ENCODE assay signal across 19 cellular contexts in genomic region chr9:136057236-136058151, GRCh38. TPM values are rescaled to one million over a fixed set of nuclear protein-coding genes. Genes with fewer than 3 reads are reported as not detected.
A peak's percentile ranks its signal among the peaks of the same experiment; 100 is the strongest.
DNase-seq lines count a peak whose midpoint lies in the region; TF ChIP-seq lines count a peak whose summit lies in the region.
"Had no signal": no experiment of that assay in that cellular context is flagged by ENCODE, and none has a peak within 500 bp of the region (broad histone marks: within the 10 kb centered on the region; RNA-seq: fewer than 3 reads in every experiment).

No MANE protein-coding gene starts in this region.

- H3K9ac ChIP-seq in Karpas-422 (ENCODE audit: low read length) = peak overlapping the region; percentile 26

- H3K4me1 ChIP-seq in Karpas-422 (ENCODE audit: low read length) (peaks cover 37% of the 10 kb centered on the region), hepatocyte (ENCODE audit: insufficient read depth) (peaks cover 43% of the 10 kb centered on the region)

- H3K79me2 ChIP-seq in Karpas-422 (ENCODE audit: low read length) (no peaks in the 10 kb centered on the region), hepatocyte (peaks cover 92% of the 10 kb centered on the region)

- H3K4me3 Mint-ChIP-seq in glutamatergic neuron (ENCODE audit: unreplicated experiment) = peak overlapping the region; percentile 38
- H3K4me3 Mint-ChIP-seq in neural crest cell = peak overlapping the region; percentile 45

- H3K36me3 Mint-ChIP-seq in glutamatergic neuron (ENCODE audit: unreplicated experiment) (no peaks in the 10 kb centered on the region), neural crest cell (ENCODE audit: low read depth) (no peaks in the 10 kb centered on the region)

- no peak overlapping the region for H3K27ac ChIP-seq in Karpas-422 (ENCODE audit: low read length)
- no peak overlapping the region for H3K27ac ChIP-seq in hepatocyte
- H3K27ac ChIP-seq: brain microvascular endothelial cell, heart right ventricle, PC-9, tibial nerve had no signal

- no peaks in the 10 kb centered on the region for H3K9me2 ChIP-seq in Karpas-422 (replicated peaks; ENCODE audit: insufficient read depth, low read length)
- no peaks in the 10 kb centered on the region for H3K9me2 ChIP-seq in hepatocyte (replicated peaks; ENCODE audit: insufficient read depth)

- H3K9me3 ChIP-seq in Karpas-422 (ENCODE audit: low read length) = no peaks in the 10 kb centered on the region
- no peaks in the 10 kb centered on the region for H3K9me3 ChIP-seq in hepatocyte (ENCODE audit: low read depth)
- H3K9me3 ChIP-seq in MG63 = no peaks in the 10 kb centered on the region
- H3K9me3 ChIP-seq: heart right ventricle, tibial nerve had no signal

- H3K4me3 ChIP-seq in Karpas-422 (ENCODE audit: low read length) (peak overlapping the region; percentile 45; the same call in 1 of the 2 replicates), hepatocyte (no peak overlapping the region), MG63 (no peak overlapping the region)
- H3K4me3 ChIP-seq: heart right ventricle, PC-9, tibial nerve had no signal

- peaks cover 14% of the 10 kb centered on the region; the same call in 1 of the 2 replicates for H4K20me1 ChIP-seq in Karpas-422 (ENCODE audit: insufficient read depth, low read depth, low read length)
- H4K20me1 ChIP-seq in hepatocyte (ENCODE audit: insufficient read depth, poor library complexity, severe bottlenecking) = peaks cover 90% of the 10 kb centered on the region

- no peaks in the 10 kb centered on the region for H3K27me3 Mint-ChIP-seq in glutamatergic neuron (ENCODE audit: unreplicated experiment)
- H3K27me3 Mint-ChIP-seq in neural crest cell (ENCODE audit: low read depth) = no peaks in the 10 kb centered on the region

- WGBS in hepatocyte (ENCODE audit: low lambda C conversion rate, missing lambda C conversion rate) = 92% methylated on average over 33 of the region's 33 CpGs

- DNase-seq in D341Med (ENCODE audit: low spot score) (peak; percentile 37), Karpas-422 (peak; percentile 81), glutamatergic neuron (no peak), neural crest cell (ENCODE audit: low read depth, low spot score) (no peak), hepatocyte (ENCODE audit: low spot score) (no peak), MG63 (no peak), DMS153 (lab: John Stamatoyannopoulos, UW) (no peak)
- no peak for DNase-seq in activated naive CD4-positive, alpha-beta T cell (lab: John Stamatoyannopoulos, UW)
- DNase-seq: activated CD4-positive, CD25-positive, alpha-beta regulatory T cell treated with anti-CD3 and anti-CD28 coated beads, Interleukin-2, amount 50 U/mL, for 72 hours; brain microvascular endothelial cell; cortex of kidney; heart right ventricle; midbrain; NCI-H1417 treated with DMSO at 0.1 percent for 48 hours; occipital lobe; PC-9; stimulated activated CD4-positive, alpha-beta T cell treated with anti-CD3 and anti-CD28 coated beads, Interleukin-15, amount 100 ng/mL, for 24 hours; stimulated activated naive CD8-positive, alpha-beta T cell treated with anti-CD3 and anti-CD28 coated beads, Interleukin-15, Interleukin-2, amounts not matched to agents 100 U/mL and 50 U/mL, for 24 hours had no signal

- no peak overlapping the region for H3K27ac Mint-ChIP-seq in glutamatergic neuron (ENCODE audit: unreplicated experiment)
- H3K27ac Mint-ChIP-seq in neural crest cell (ENCODE audit: unreplicated experiment) = peak overlapping the region; percentile 67

- TF ChIP-seq CTCF in glutamatergic neuron (IDR thresholded peaks at IDR 0.05; ENCODE audit: partially characterized antibody, unreplicated experiment) = no peak
- no peak for TF ChIP-seq CTCF in neural crest cell (conservative IDR thresholded peaks at IDR 0.05)
- TF ChIP-seq CTCF in hepatocyte (IDR thresholded peaks at IDR 0.05; ENCODE audit: poor library complexity) = no peak

- no peaks in the 10 kb centered on the region for H3K36me3 ChIP-seq in Karpas-422 (ENCODE audit: insufficient read depth, low read length)
- no peaks in the 10 kb centered on the region for H3K36me3 ChIP-seq in hepatocyte (replicated peaks; ENCODE audit: insufficient read depth, low read depth)
- peaks cover 9% of the 10 kb centered on the region; the same call in 1 of the 2 replicates for H3K36me3 ChIP-seq in MG63

- peaks cover 3% of the 10 kb centered on the region for H3K9me3 Mint-ChIP-seq in glutamatergic neuron (ENCODE audit: unreplicated experiment)
- H3K9me3 Mint-ChIP-seq in neural crest cell = no peaks in the 10 kb centered on the region

- H2AFZ ChIP-seq in Karpas-422 (ENCODE audit: low read length) (no peak overlapping the region), hepatocyte (no peak overlapping the region)
- H2AFZ ChIP-seq: PC-9 had no signal

- H3K4me1 Mint-ChIP-seq in glutamatergic neuron (ENCODE audit: low read depth, unreplicated experiment) (peaks cover 19% of the 10 kb centered on the region), neural crest cell (peaks cover 21% of the 10 kb centered on the region)

- H3K4me2 ChIP-seq in Karpas-422 (ENCODE audit: low read depth, low read length, poor library complexity, severe bottlenecking) (peak overlapping the region; percentile 69), hepatocyte (no peak overlapping the region)
- H3K4me2 ChIP-seq: PC-9 had no signal

- H3K27me3 ChIP-seq in Karpas-422 (ENCODE audit: low read length) = peaks cover 6% of the 10 kb centered on the region; the same call in 1 of the 2 replicates
- H3K27me3 ChIP-seq in hepatocyte = no peaks in the 10 kb centered on the region
- no peaks in the 10 kb centered on the region for H3K27me3 ChIP-seq in MG63
- H3K27me3 ChIP-seq: brain microvascular endothelial cell, heart right ventricle, tibial nerve had no signal

RNA-seq across cellular contexts. Expression of gene NACC2, which starts 37.6 kb away (rescaled TPM):
- total RNA-seq in Karpas-422 (2014; rRNA removed; shearing (Covaris generic); ENCODE audit: low replicate concordance) = not detected in 2 replicates
- total RNA-seq in glutamatergic neuron (ENCODE audit: unreplicated experiment) (3.9 TPM), neural crest cell (8.1 and 8.6 TPM in 2 replicates), hepatocyte (12.3 and 13.0 TPM in 2 replicates)
- polyA plus RNA-seq in hepatocyte = 7.1 and 11.0 TPM in 2 replicates
- total RNA-seq in MG63 (2014; rRNA removed; shearing (Covaris generic); ENCODE audit: low replicate concordance) = 13.4 and 22.4 TPM in 2 replicates

Comparison
In these comparisons a context has a peak if more than half of its experiments do, and no peak if none do; other contexts are left out.
1. DNase-seq: peak in D341Med (single experiment) and Karpas-422 (single experiment); none in glutamatergic neuron (single experiment), neural crest cell (single experiment), hepatocyte (single experiment), MG63 (single experiment), DMS153 (single experiment) and activated naive CD4-positive, alpha-beta T cell (0 of 4).